ENCODE assay signal across 24 cellular contexts in genomic region chr4:78047366-78047765, GRCh38. TPM values are rescaled to one million over a fixed set of nuclear protein-coding genes. Genes with fewer than 3 reads are reported as not detected.
"Had no signal": no experiment of that assay in that cellular context is flagged by ENCODE, and none has a peak within 500 bp of the region (broad histone marks: within the 10 kb centered on the region; RNA-seq: fewer than 3 reads in every experiment).

No MANE protein-coding gene starts in this region.

- H3K9me3 Mint-ChIP-seq: activated CD4-positive, alpha-beta memory T cell treated with anti-CD3 and anti-CD28 coated beads, Interleukin-2, amount 10 ng/mL, durations not matched to agents 7 days and 5 days; activated CD4-positive, alpha-beta T cell treated with anti-CD3 and anti-CD28 coated beads, Interleukin-2, amount 10 ng/mL, durations not matched to agents 7 days and 5 days; activated T-helper 2 cell treated with anti-CD3 and anti-CD28 coated beads, Interferon-gamma antibody, Interleukin-2, Interleukin-4, amounts not matched to agents 10 μg/mL and 5 μg/mL and 100 μg/mL, durations not matched to agents 14 hours and 24 hours and 36 hours had no signal

- H3K4me3 Mint-ChIP-seq: activated CD4-positive, alpha-beta memory T cell treated with anti-CD3 and anti-CD28 coated beads, Interleukin-2, amount 10 ng/mL, durations not matched to agents 7 days and 5 days; activated CD4-positive, alpha-beta T cell treated with anti-CD3 and anti-CD28 coated beads, Interleukin-2, amount 10 ng/mL, durations not matched to agents 7 days and 5 days; activated naive CD8-positive, alpha-beta T cell treated with anti-CD3 and anti-CD28 coated beads, Interleukin-2, amount 10 ng/mL, durations not matched to agents 7 days and 5 days; T-helper 17 cell; WTC11 had no signal

- H3K27ac ChIP-seq: adrenal gland had no signal

- H3K9me3 ChIP-seq: adrenal gland had no signal

- H3K36me3 Mint-ChIP-seq: activated naive CD8-positive, alpha-beta T cell treated with anti-CD3 and anti-CD28 coated beads, Interleukin-2, amount 10 ng/mL, durations not matched to agents 7 days and 5 days; WTC11 had no signal

- H3K4me1 ChIP-seq: adrenal gland had no signal

- H3K36me3 ChIP-seq: adrenal gland had no signal

- ATAC-seq: T-helper 17 cell, WTC11 had no signal

- H3K4me3 ChIP-seq: adrenal gland had no signal

- H3K27ac Mint-ChIP-seq: activated CD4-positive, alpha-beta memory T cell treated with anti-CD3 and anti-CD28 coated beads, Interleukin-2, amount 10 ng/mL, durations not matched to agents 7 days and 5 days; activated CD4-positive, alpha-beta T cell treated with anti-CD3 and anti-CD28 coated beads, Interleukin-2, amount 10 ng/mL, durations not matched to agents 7 days and 5 days; activated naive CD8-positive, alpha-beta T cell treated with anti-CD3 and anti-CD28 coated beads, Interleukin-2, amount 10 ng/mL, durations not matched to agents 7 days and 5 days; activated T-helper 2 cell treated with anti-CD3 and anti-CD28 coated beads, Interferon-gamma antibody, Interleukin-2, Interleukin-4, amounts not matched to agents 10 μg/mL and 5 μg/mL and 100 μg/mL, durations not matched to agents 14 hours and 24 hours and 36 hours; T-helper 17 cell; WTC11 had no signal

- FAIRE-seq: colon had no signal

- H3K4me1 Mint-ChIP-seq: activated CD4-positive, alpha-beta memory T cell treated with anti-CD3 and anti-CD28 coated beads, Interleukin-2, amount 10 ng/mL, durations not matched to agents 7 days and 5 days; activated CD4-positive, alpha-beta T cell treated with anti-CD3 and anti-CD28 coated beads, Interleukin-2, amount 10 ng/mL, durations not matched to agents 7 days and 5 days; activated naive CD8-positive, alpha-beta T cell treated with anti-CD3 and anti-CD28 coated beads, Interleukin-2, amount 10 ng/mL, durations not matched to agents 7 days and 5 days had no signal

- DNase-seq: activated CD4-positive, alpha-beta memory T cell treated with anti-CD3 and anti-CD28 coated beads, Interleukin-2, amount 10 ng/mL, durations not matched to agents 7 days and 5 days; activated CD4-positive, alpha-beta T cell treated with anti-CD3 and anti-CD28 coated beads, Interleukin-2, amount 10 ng/mL, durations not matched to agents 7 days and 5 days; activated CD4-positive, CD25-positive, alpha-beta regulatory T cell treated with anti-CD3 and anti-CD28 coated beads, Interleukin-2, amount 50 U/mL, for 72 hours; activated gamma-delta T cell treated with Interleukin-2 at 50 U/mL for 16 hours; activated naive CD4-positive, alpha-beta T cell treated with anti-CD3 and anti-CD28 coated beads, Interleukin-2, amount 50 U/mL, for 16 hours; activated naive CD8-positive, alpha-beta T cell treated with anti-CD3 and anti-CD28 coated beads, Interleukin-2, amount 10 ng/mL, durations not matched to agents 7 days and 5 days; activated T-cell treated with anti-CD3 and anti-CD28 coated beads for 4 hours; activated T-cell treated with anti-CD3 and anti-CD28 coated beads, Interleukin-2, amount 50 U/mL, for 48 hours; adrenal gland; anterior cingulate cortex; cerebellar nuclear complex; KG1; NCI-H1092; NCI-H1694 treated with DMSO at 0.1 percent for 48 hours; NCI-H2029 treated with DMSO at 0.1 percent for 48 hours; NCI-H345; NCI-H510A; NCI-H526 treated with DMSO at 0.1 percent for 48 hours; SIG-M5; T-helper 17 cell; T-helper 9 cell had no signal

RNA-seq across cellular contexts. Expression of gene FRAS1, which starts 9.8 kb away (rescaled TPM):
- total RNA-seq: activated CD4-positive, alpha-beta memory T cell treated with anti-CD3 and anti-CD28 coated beads, Interleukin-2, amount 10 ng/mL, durations not matched to agents 7 days and 5 days; activated CD4-positive, alpha-beta T cell treated with anti-CD3 and anti-CD28 coated beads, Interleukin-2, amount 10 ng/mL, durations not matched to agents 7 days and 5 days; activated T-helper 2 cell treated with anti-CD3 and anti-CD28 coated beads, Interferon-gamma antibody, Interleukin-2, Interleukin-4, amounts not matched to agents 10 μg/mL and 5 μg/mL and 100 μg/mL, durations not matched to agents 14 hours and 24 hours and 36 hours; T-helper 17 cell had no signal
